In the genomic region with DNA sequence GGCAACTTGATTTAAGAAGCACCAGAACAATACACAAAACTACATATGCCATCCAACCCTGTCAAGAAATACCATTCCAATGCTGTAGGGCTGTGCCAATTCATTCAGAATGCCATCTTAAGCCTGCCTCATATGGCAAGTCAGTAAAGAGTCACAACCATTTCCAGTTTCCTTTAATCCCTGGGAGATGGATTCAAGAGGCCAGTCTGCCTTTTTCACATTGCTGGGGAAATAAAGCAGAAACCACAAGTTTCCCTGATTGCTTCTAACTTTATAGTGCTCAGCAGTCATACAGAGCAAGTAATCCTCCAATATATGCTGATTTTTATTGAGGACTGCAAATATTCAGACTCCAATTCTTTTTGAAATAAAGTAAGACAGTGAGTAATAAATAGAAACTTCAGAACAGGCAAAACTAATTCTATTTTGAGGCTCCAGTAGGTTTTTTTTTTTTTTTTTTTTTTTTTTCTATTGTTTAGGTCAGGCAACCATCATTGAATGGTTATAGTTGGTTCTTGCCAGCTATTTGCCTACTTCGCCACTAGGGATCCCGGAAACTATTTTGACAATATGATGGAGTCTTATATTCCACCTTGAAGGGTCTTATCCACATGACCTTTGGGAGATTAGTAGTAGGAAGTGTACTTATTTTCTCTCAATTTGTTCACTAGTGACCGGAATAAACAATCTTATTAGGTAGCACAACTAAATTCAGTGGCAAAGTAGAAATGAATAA, we compare ENCODE assay signal across 24 cellular contexts.
A peak's percentile ranks its signal among the peaks of the same experiment; 100 is the strongest.
DNase-seq lines count a peak whose midpoint lies in the region; ATAC-seq and TF ChIP-seq lines count a peak whose summit lies in the region.
"Had no signal": no experiment of that assay in that cellular context is flagged by ENCODE, and none has a peak within 500 bp of the region (broad histone marks: within the 10 kb centered on the region; RNA-seq: fewer than 3 reads in every experiment).

No MANE protein-coding gene starts in this region.

- H3K9ac ChIP-seq in endodermal cell (ENCODE audit: extremely low read depth, low read length, poor library complexity, severe bottlenecking) = no peak overlapping the region
- H3K9ac ChIP-seq in neural progenitor cell = no peak overlapping the region
- H3K9ac ChIP-seq: parathyroid adenoma had no signal

- WGBS in endodermal cell (ENCODE audit: insufficient coverage in 1 of 2, insufficient read length in 1 of 2), 2 experiments = 67 to 86% methylated on average over 2 to 3 of the region's 3 CpGs

- H3K27ac ChIP-seq in endodermal cell (ENCODE audit: low read depth, low read length) (no peak overlapping the region), neural progenitor cell (no peak overlapping the region)
- H3K27ac ChIP-seq: breast epithelium, dorsolateral prefrontal cortex, esophagus muscularis mucosa, heart left ventricle, parathyroid adenoma, spleen had no signal

- H3K4me3 ChIP-seq in endodermal cell (ENCODE audit: low read length) (no peak overlapping the region), neural progenitor cell (no peak overlapping the region)
- H3K4me3 ChIP-seq: breast epithelium, dorsolateral prefrontal cortex, esophagus muscularis mucosa, heart left ventricle, lung, spleen had no signal

- peaks cover 4% of the 10 kb centered on the region for H3K4me1 ChIP-seq in endodermal cell (ENCODE audit: control insufficient read depth, insufficient read depth, low read length)
- H3K4me1 ChIP-seq in neural progenitor cell = peaks cover 11% of the 10 kb centered on the region
- H3K4me1 ChIP-seq: breast epithelium, heart left ventricle, parathyroid adenoma had no signal

- H3K9me3 Mint-ChIP-seq in HFFc6 (no peaks in the 10 kb centered on the region), endodermal cell (no peaks in the 10 kb centered on the region), neural progenitor cell (no peaks in the 10 kb centered on the region)
- H3K9me3 Mint-ChIP-seq: activated naive CD8-positive, alpha-beta T cell treated with anti-CD3 and anti-CD28 coated beads, Interleukin-2, amount 10 ng/mL, durations not matched to agents 7 days and 5 days; activated T-helper 1 cell treated with anti-CD3 and anti-CD28 coated beads, Interleukin-12 subunit alpha, Interleukin-12 subunit beta, Interleukin-2, Interleukin-4 antibody, amounts not matched to agents 30 ng/mL and 10 ng/mL and 1 ng/mL, durations not matched to agents 14 hours and 24 hours and 36 hours had no signal

- H3K27ac Mint-ChIP-seq in HFFc6 = no peak overlapping the region
- no peak overlapping the region for H3K27ac Mint-ChIP-seq in endodermal cell
- no peak overlapping the region for H3K27ac Mint-ChIP-seq in neural progenitor cell
- H3K27ac Mint-ChIP-seq: activated naive CD8-positive, alpha-beta T cell treated with anti-CD3 and anti-CD28 coated beads, Interleukin-2, amount 10 ng/mL, durations not matched to agents 7 days and 5 days; activated T-helper 1 cell treated with anti-CD3 and anti-CD28 coated beads, Interleukin-12 subunit alpha, Interleukin-12 subunit beta, Interleukin-2, Interleukin-4 antibody, amounts not matched to agents 30 ng/mL and 10 ng/mL and 1 ng/mL, durations not matched to agents 14 hours and 24 hours and 36 hours had no signal

- no peaks in the 10 kb centered on the region for H3K79me2 ChIP-seq in neural progenitor cell (ENCODE audit: low read depth)
- H3K79me2 ChIP-seq: parathyroid adenoma had no signal

- no peaks in the 10 kb centered on the region for H3F3A ChIP-seq in neural progenitor cell (ENCODE audit: low read depth)

- H3K36me3 ChIP-seq in endodermal cell (ENCODE audit: control insufficient read depth, insufficient read depth, low read length) (no peaks in the 10 kb centered on the region), neural progenitor cell (no peaks in the 10 kb centered on the region)
- H3K36me3 ChIP-seq: breast epithelium, esophagus muscularis mucosa, heart left ventricle, spleen had no signal

- H3K36me3 Mint-ChIP-seq in HFFc6 (ENCODE audit: low read depth) = no peaks in the 10 kb centered on the region
- H3K36me3 Mint-ChIP-seq in endodermal cell (ENCODE audit: low read depth) = no peaks in the 10 kb centered on the region
- H3K36me3 Mint-ChIP-seq in neural progenitor cell = no peaks in the 10 kb centered on the region
- H3K36me3 Mint-ChIP-seq: activated naive CD8-positive, alpha-beta T cell treated with anti-CD3 and anti-CD28 coated beads, Interleukin-2, amount 10 ng/mL, durations not matched to agents 7 days and 5 days; naive B cell had no signal

- H3K4me3 Mint-ChIP-seq in HFFc6 = no peak overlapping the region
- no peak overlapping the region for H3K4me3 Mint-ChIP-seq in endodermal cell
- no peak overlapping the region for H3K4me3 Mint-ChIP-seq in neural progenitor cell
- H3K4me3 Mint-ChIP-seq: activated naive CD8-positive, alpha-beta T cell treated with anti-CD3 and anti-CD28 coated beads, Interleukin-2, amount 10 ng/mL, durations not matched to agents 7 days and 5 days; activated T-helper 1 cell treated with anti-CD3 and anti-CD28 coated beads, Interleukin-12 subunit alpha, Interleukin-12 subunit beta, Interleukin-2, Interleukin-4 antibody, amounts not matched to agents 30 ng/mL and 10 ng/mL and 1 ng/mL, durations not matched to agents 14 hours and 24 hours and 36 hours had no signal

- no peak for ATAC-seq in HG02798 (IDR thresholded peaks at IDR 0.05; ENCODE audit: poor library complexity, unreplicated experiment)
- ATAC-seq: heart left ventricle had no signal

- peak; percentile 28 for TF ChIP-seq CTCF in HFFc6 (IDR thresholded peaks at IDR 0.05)
- peak; percentile 71 for TF ChIP-seq CTCF in endodermal cell (conservative IDR thresholded peaks at IDR 0.05)
- peak; percentile 31 for TF ChIP-seq CTCF in neural progenitor cell (IDR thresholded peaks at IDR 0.05)

- H3K27me3 Mint-ChIP-seq in HFFc6 (ENCODE audit: insufficient read depth) = no peaks in the 10 kb centered on the region
- peaks cover 42% of the 10 kb centered on the region for H3K27me3 Mint-ChIP-seq in endodermal cell (ENCODE audit: insufficient read depth)
- peaks cover 4% of the 10 kb centered on the region for H3K27me3 Mint-ChIP-seq in neural progenitor cell (ENCODE audit: insufficient read depth, low read depth)
- H3K27me3 Mint-ChIP-seq: activated naive CD8-positive, alpha-beta T cell treated with anti-CD3 and anti-CD28 coated beads, Interleukin-2, amount 10 ng/mL, durations not matched to agents 7 days and 5 days; naive B cell had no signal

- no peak overlapping the region for H3K4me2 ChIP-seq in neural progenitor cell

- H4K20me1 ChIP-seq in neural progenitor cell (ENCODE audit: low read depth) = no peaks in the 10 kb centered on the region

- H2AFZ ChIP-seq in neural progenitor cell (replicated peaks) = no peak overlapping the region
- H2AFZ ChIP-seq: parathyroid adenoma had no signal

- DNase-seq in Daoy (ENCODE audit: low read depth) (peak; percentile 35), HFFc6 (no peak), endodermal cell (no peak), neural progenitor cell (ENCODE audit: low spot score) (no peak), NCI-H748 (lab: John Stamatoyannopoulos, UW; ENCODE audit: unreplicated experiment) (no peak), NCI-H2107 (lab: John Stamatoyannopoulos, UW) (no peak), epidermal melanocyte (ENCODE audit: insufficient read length, low spot score) (no peak)
- DNase-seq: activated CD4-positive, CD25-positive, alpha-beta regulatory T cell treated with anti-CD3 and anti-CD28 coated beads, Interleukin-2, amount 50 U/mL, for 72 hours; activated naive CD8-positive, alpha-beta T cell treated with anti-CD3 and anti-CD28 coated beads, Interleukin-2, amount 10 ng/mL, durations not matched to agents 7 days and 5 days; dorsolateral prefrontal cortex; heart left ventricle; MV-4-11; naive B cell; NCI-H526 treated with DMSO at 0.1 percent for 48 hours; spleen; stimulated activated CD8-positive, alpha-beta memory T cell treated with anti-CD3 and anti-CD28 coated beads, Interleukin-4, amount 100 ng/mL, for 48 hours; substantia nigra; T-helper 9 cell had no signal

- H3K9me3 ChIP-seq in endodermal cell (ENCODE audit: control insufficient read depth, low read length) = no peaks in the 10 kb centered on the region
- H3K9me3 ChIP-seq in neural progenitor cell (ENCODE audit: low read depth) = no peaks in the 10 kb centered on the region
- H3K9me3 ChIP-seq: breast epithelium, esophagus muscularis mucosa, heart left ventricle, spleen had no signal

- H3K27me3 ChIP-seq in endodermal cell (ENCODE audit: control insufficient read depth, insufficient read depth, low read length, poor library complexity, severe bottlenecking) (peaks cover 39% of the 10 kb centered on the region), neural progenitor cell (no peaks in the 10 kb centered on the region)
- H3K27me3 ChIP-seq: breast epithelium, dorsolateral prefrontal cortex, esophagus muscularis mucosa, heart left ventricle, spleen had no signal

- H3K4me1 Mint-ChIP-seq in HFFc6 (ENCODE audit: low read depth) (peaks cover 22% of the 10 kb centered on the region), endodermal cell (peaks cover 69% of the 10 kb centered on the region), neural progenitor cell (peaks cover 22% of the 10 kb centered on the region)
- H3K4me1 Mint-ChIP-seq: activated naive CD8-positive, alpha-beta T cell treated with anti-CD3 and anti-CD28 coated beads, Interleukin-2, amount 10 ng/mL, durations not matched to agents 7 days and 5 days had no signal
